In genomic region chrX:115972717-115973116, GRCh38 we compare ENCODE assay signal across 16 cellular contexts.
"Had no signal": no experiment of that assay in that cellular context is flagged by ENCODE, and none has a peak within 500 bp of the region (broad histone marks: within the 10 kb centered on the region; RNA-seq: fewer than 3 reads in every experiment).

No MANE protein-coding gene starts in this region.

- H3K4me1 ChIP-seq: body of pancreas, heart right ventricle, spleen, tibial nerve had no signal

- H3K4me3 ChIP-seq: body of pancreas, heart right ventricle, spleen, tibial nerve had no signal

- ATAC-seq: activated CD4-positive, CD25-positive, alpha-beta regulatory T cell treated with anti-CD3 and anti-CD28 coated beads, Interleukin-2, amount 50 U/mL, for 24 hours; body of pancreas; esophagus mucosa; heart right ventricle; left ventricle myocardium superior; stimulated activated memory B cell treated with anti-CD40 and anti-IgM and Interleukin-4, amounts not matched to agents 10 μg/mL and 1 μg/mL and 100 μg/mL, for 72 hours had no signal

- H3K27ac ChIP-seq: body of pancreas, heart right ventricle, neutrophil, spleen, tibial nerve had no signal

- H3K9me3 ChIP-seq: body of pancreas, neutrophil, tibial nerve had no signal

- DNase-seq: amniotic stem cell; body of pancreas; dermis blood vessel endothelial cell; endodermal cell; foreskin fibroblast; heart right ventricle; left ventricle myocardium superior; midbrain; spleen; stimulated activated CD4-positive, alpha-beta T cell treated with anti-CD3 and anti-CD28 coated beads, Interleukin-1b, Interleukin-23, amount 100 ng/mL, for 48 hours; T-helper 2 cell had no signal

- H3K27me3 ChIP-seq: body of pancreas had no signal

- H3K36me3 ChIP-seq: heart right ventricle, neutrophil, spleen, tibial nerve had no signal
